Comparison of ENCODE assay signal across 20 cellular contexts in genomic region chr2:234992624-234993349, GRCh38.
"Had no signal": no experiment of that assay in that cellular context is flagged by ENCODE, and none has a peak within 500 bp of the region (broad histone marks: within the 10 kb centered on the region; RNA-seq: fewer than 3 reads in every experiment).

No MANE protein-coding gene starts in this region.

- H3K9me3 Mint-ChIP-seq: activated CD8-positive, alpha-beta T cell treated with anti-CD3 and anti-CD28 coated beads for 36 hours; dendritic cell treated with granulocyte-macrophage colony-stimulating factor and Interleukin-4, amounts not matched to agents 40 ng/mL and 50 ng/mL, for 4 days; immature natural killer cell; stimulated activated memory B cell treated with anti-CD40 and anti-IgM and Interleukin-4, amounts not matched to agents 10 μg/mL and 1 μg/mL and 100 μg/mL, for 72 hours had no signal

- DNase-seq: activated CD4-positive, alpha-beta T cell treated with anti-CD3 and anti-CD28 coated beads for 4 hours; activated CD8-positive, alpha-beta memory T cell treated with anti-CD3 and anti-CD28 coated beads, Interleukin-2, amount 50 U/mL, for 4 hours; activated CD8-positive, alpha-beta T cell treated with anti-CD3 and anti-CD28 coated beads for 36 hours; activated gamma-delta T cell; activated T-cell treated with anti-CD3 and anti-CD28 coated beads, Interleukin-2, amount 50 U/mL, for 72 hours; amniotic stem cell; effector memory CD4-positive, alpha-beta T cell; heart left ventricle; immature natural killer cell; retina; stimulated activated CD4-positive, alpha-beta T cell treated with anti-CD3 and anti-CD28 coated beads, Interleukin-2, amount 100 ng/mL, for 48 hours; T-helper 2 cell had no signal

- H3K36me3 ChIP-seq: vagina had no signal

- H3K36me3 Mint-ChIP-seq: activated naive CD8-positive, alpha-beta T cell; immature natural killer cell; naive B cell; stimulated activated memory B cell treated with anti-CD40 and anti-IgM and Interleukin-4, amounts not matched to agents 10 μg/mL and 1 μg/mL and 100 μg/mL, for 72 hours had no signal

- H3K27ac ChIP-seq: heart left ventricle, tibial nerve, vagina had no signal

- H3K27me3 ChIP-seq: heart left ventricle, tibial nerve, vagina had no signal

- H3K4me1 Mint-ChIP-seq: immature natural killer cell had no signal

- H3K4me3 Mint-ChIP-seq: activated CD8-positive, alpha-beta T cell treated with anti-CD3 and anti-CD28 coated beads for 36 hours; activated naive CD8-positive, alpha-beta T cell; activated T-cell treated with anti-CD3 and anti-CD28 coated beads, Interleukin-2, amount 50 U/mL, for 72 hours; immature natural killer cell had no signal

- H3K9me3 ChIP-seq: heart left ventricle, tibial nerve, vagina had no signal

- H3K27ac Mint-ChIP-seq: activated CD8-positive, alpha-beta T cell treated with anti-CD3 and anti-CD28 coated beads for 36 hours; activated naive CD8-positive, alpha-beta T cell; activated T-cell treated with anti-CD3 and anti-CD28 coated beads, Interleukin-2, amount 50 U/mL, for 72 hours; stimulated activated memory B cell treated with anti-CD40 and anti-IgM and Interleukin-4, amounts not matched to agents 10 μg/mL and 1 μg/mL and 100 μg/mL, for 72 hours had no signal

- FAIRE-seq: frontal cortex had no signal

- ATAC-seq: activated CD8-positive, alpha-beta T cell treated with anti-CD3 and anti-CD28 coated beads for 36 hours; activated T-cell treated with anti-CD3 and anti-CD28 coated beads, Interleukin-2, amount 50 U/mL, for 72 hours had no signal

- H3K4me3 ChIP-seq: heart left ventricle, lung, tibial nerve, vagina had no signal
